10 cellular contexts compared by ENCODE assay signal in the genomic region with DNA sequence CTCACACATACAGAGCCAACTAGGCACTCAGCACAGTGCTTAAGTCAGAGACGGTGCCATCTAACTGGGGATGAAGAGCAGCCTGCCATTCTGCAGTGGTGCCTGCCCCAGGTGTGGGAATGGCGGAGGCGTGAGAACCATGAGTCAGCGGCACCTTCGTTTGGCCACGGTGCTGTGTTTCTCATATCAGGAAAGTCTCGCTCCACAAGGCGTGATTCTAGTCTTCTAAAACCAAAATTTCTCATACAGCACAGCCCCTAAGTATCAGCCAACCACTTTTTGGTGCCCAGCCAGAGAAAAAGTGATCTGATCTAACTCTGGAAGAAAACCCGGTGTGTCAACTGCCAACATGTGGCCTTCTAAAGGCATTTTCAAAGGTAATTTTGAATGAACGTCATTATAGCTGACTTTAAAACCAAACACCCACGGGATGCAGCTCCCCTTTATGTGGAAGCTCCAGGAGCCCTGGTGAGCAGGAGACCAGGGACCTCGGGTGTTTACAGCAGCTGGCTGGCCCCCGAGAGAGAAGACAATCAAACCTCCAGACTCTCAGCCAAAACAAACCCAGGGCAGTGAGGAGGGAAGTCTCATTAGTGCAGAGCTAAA. TPM values are rescaled to one million over a fixed set of nuclear protein-coding genes. Genes with fewer than 3 reads are reported as not detected.
DNase-seq lines count a peak whose midpoint lies in the region; ATAC-seq and TF ChIP-seq lines count a peak whose summit lies in the region.
"Had no signal": no experiment of that assay in that cellular context is flagged by ENCODE, and none has a peak within 500 bp of the region (broad histone marks: within the 10 kb centered on the region; RNA-seq: fewer than 3 reads in every experiment).

No MANE protein-coding gene starts in this region.

- H3K4me3 ChIP-seq in gastroesophageal sphincter: no peak overlapping the region

- TF ChIP-seq EP300 in gastroesophageal sphincter (IDR thresholded peaks at IDR 0.05): no peak

- H3K36me3 ChIP-seq in gastroesophageal sphincter: no peaks in the 10 kb centered on the region

- peak in 1 of 2 donors; percentile 4 for DNase-seq in foreskin keratinocyte
- no peak for DNase-seq in SK-N-DZ (ENCODE audit: low spot score)
- no peak for DNase-seq in 8988T
- DNase-seq: activated B cell treated with CpG ODN at 0.5 μM for 24 hours, GDM1 had no signal

- H3K9me3 ChIP-seq in gastroesophageal sphincter: no peaks in the 10 kb centered on the region

- 27 to 80% methylated on average over 1 to 5 of the region's 13 CpGs for WGBS in gastroesophageal sphincter (ENCODE audit: low coverage in 1 of 2), 2 donors

- H3K27ac ChIP-seq in foreskin keratinocyte: no peak overlapping the region
- H3K27ac ChIP-seq in gastroesophageal sphincter: no peak overlapping the region

- TF ChIP-seq POLR2A in gastroesophageal sphincter (IDR thresholded peaks at IDR 0.05): no peak

- peak; percentile 57 for ATAC-seq in GM18508 (IDR thresholded peaks at IDR 0.05; ENCODE audit: insufficient read depth, unreplicated experiment)
- ATAC-seq in GM19455 (IDR thresholded peaks at IDR 0.05; ENCODE audit: unreplicated experiment): peak; percentile 75
- peak; percentile 81 for ATAC-seq in HG03442 (IDR thresholded peaks at IDR 0.05; ENCODE audit: unreplicated experiment)
- ATAC-seq in foreskin keratinocyte: peak; percentile 75
- no peak for ATAC-seq in SK-N-SH treated with all-trans-retinoic acid at 6 μM for 48 hours
- no peak for ATAC-seq in gastroesophageal sphincter

- H3K4me1 ChIP-seq in foreskin keratinocyte (no peaks in the 10 kb centered on the region), gastroesophageal sphincter (no peaks in the 10 kb centered on the region)

- H3K27me3 ChIP-seq in foreskin keratinocyte: peaks cover 17% of the 10 kb centered on the region
- peaks cover 25% of the 10 kb centered on the region for H3K27me3 ChIP-seq in gastroesophageal sphincter

- TF ChIP-seq CTCF in foreskin keratinocyte (conservative IDR thresholded peaks at IDR 0.05) (no peak), gastroesophageal sphincter (IDR thresholded peaks at IDR 0.05) (no peak)

TF ChIP-seq in SK-N-SH treated with all-trans-retinoic acid at 6 μM for 48 hours, 23 proteins besides CTCF, POLR2A, EP300 and RAD21:
- TF ChIP-seq RARB (CRISPR knock-in tag; IDR thresholded peaks at IDR 0.05) (no peak), OSR1 (CRISPR knock-in tag; IDR thresholded peaks at IDR 0.05) (no peak), GLIS3 (CRISPR knock-in tag; IDR thresholded peaks at IDR 0.05) (no peak), ESRRG (CRISPR knock-in tag; IDR thresholded peaks at IDR 0.05) (no peak), ISL1 (CRISPR knock-in tag; IDR thresholded peaks at IDR 0.05) (no peak), SNAI2 (CRISPR knock-in tag; IDR thresholded peaks at IDR 0.05) (no peak), ZFP30 (CRISPR knock-in tag; IDR thresholded peaks at IDR 0.05) (no peak), TOX (CRISPR knock-in tag; IDR thresholded peaks at IDR 0.05; ENCODE audit: borderline replicate concordance) (no peak), PPARA (CRISPR knock-in tag; IDR thresholded peaks at IDR 0.05; ENCODE audit: borderline replicate concordance) (no peak), ZFP3 (CRISPR knock-in tag; IDR thresholded peaks at IDR 0.05) (no peak), TCF4 (CRISPR knock-in tag; IDR thresholded peaks at IDR 0.05; ENCODE audit: borderline replicate concordance) (no peak), ZNF565 (CRISPR knock-in tag; conservative IDR thresholded peaks at IDR 0.05; ENCODE audit: low read depth) (no peak), ZNF8 (CRISPR knock-in tag; IDR thresholded peaks at IDR 0.05) (no peak)
- TF ChIP-seq, protein P1, sequence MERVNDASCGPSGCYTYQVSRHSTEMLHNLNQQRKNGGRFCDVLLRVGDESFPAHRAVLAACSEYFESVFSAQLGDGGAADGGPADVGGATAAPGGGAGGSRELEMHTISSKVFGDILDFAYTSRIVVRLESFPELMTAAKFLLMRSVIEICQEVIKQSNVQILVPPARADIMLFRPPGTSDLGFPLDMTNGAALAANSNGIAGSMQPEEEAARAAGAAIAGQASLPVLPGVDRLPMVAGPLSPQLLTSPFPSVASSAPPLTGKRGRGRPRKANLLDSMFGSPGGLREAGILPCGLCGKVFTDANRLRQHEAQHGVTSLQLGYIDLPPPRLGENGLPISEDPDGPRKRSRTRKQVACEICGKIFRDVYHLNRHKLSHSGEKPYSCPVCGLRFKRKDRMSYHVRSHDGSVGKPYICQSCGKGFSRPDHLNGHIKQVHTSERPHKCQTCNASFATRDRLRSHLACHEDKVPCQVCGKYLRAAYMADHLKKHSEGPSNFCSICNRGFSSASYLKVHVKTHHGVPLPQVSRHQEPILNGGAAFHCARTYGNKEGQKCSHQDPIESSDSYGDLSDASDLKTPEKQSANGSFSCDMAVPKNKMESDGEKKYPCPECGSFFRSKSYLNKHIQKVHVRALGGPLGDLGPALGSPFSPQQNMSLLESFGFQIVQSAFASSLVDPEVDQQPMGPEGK (CRISPR knock-in tag; IDR thresholded peaks at IDR 0.05; ENCODE audit: borderline replicate concordance): no peak
- TF ChIP-seq, protein P2, sequence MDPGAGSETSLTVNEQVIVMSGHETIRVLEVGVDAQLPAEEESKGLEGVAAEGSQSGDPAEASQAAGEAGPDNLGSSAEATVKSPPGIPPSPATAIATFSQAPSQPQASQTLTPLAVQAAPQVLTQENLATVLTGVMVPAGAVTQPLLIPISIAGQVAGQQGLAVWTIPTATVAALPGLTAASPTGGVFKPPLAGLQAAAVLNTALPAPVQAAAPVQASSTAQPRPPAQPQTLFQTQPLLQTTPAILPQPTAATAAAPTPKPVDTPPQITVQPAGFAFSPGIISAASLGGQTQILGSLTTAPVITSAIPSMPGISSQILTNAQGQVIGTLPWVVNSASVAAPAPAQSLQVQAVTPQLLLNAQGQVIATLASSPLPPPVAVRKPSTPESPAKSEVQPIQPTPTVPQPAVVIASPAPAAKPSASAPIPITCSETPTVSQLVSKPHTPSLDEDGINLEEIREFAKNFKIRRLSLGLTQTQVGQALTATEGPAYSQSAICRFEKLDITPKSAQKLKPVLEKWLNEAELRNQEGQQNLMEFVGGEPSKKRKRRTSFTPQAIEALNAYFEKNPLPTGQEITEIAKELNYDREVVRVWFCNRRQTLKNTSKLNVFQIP (CRISPR knock-in tag; IDR thresholded peaks at IDR 0.05; ENCODE audit: borderline replicate concordance, low read depth): no peak
TF ChIP-seq in SK-N-SH treated with all-trans-retinoic acid at 6 μM for 48 hours: peak in this region for 0.

RNA-seq across cellular contexts. Expression of a gene that starts 54.6 kb away (rescaled TPM):
- total RNA-seq in foreskin keratinocyte (not detected in 2 replicates), gastroesophageal sphincter (not detected)
- not detected in 2 replicates for polyA plus RNA-seq in foreskin keratinocyte
- polyA plus RNA-seq in SK-N-DZ (2014; cell fraction: cytosol; rRNA removed): not detected in 2 replicates
- not detected in 2 replicates for polyA plus RNA-seq in SK-N-DZ (2014; cell fraction: nucleus; rRNA removed)
- total RNA-seq: activated B cell treated with CpG ODN at 0.5 μM for 24 hours had no signal

Comparison
In these comparisons a context has a peak if more than half of its experiments do, and no peak if none do; other contexts are left out.
1. ATAC-seq: peak in GM18508 (single experiment), GM19455 (single experiment), HG03442 (single experiment) and foreskin keratinocyte (single experiment); none in SK-N-SH treated with all-trans-retinoic acid at 6 μM for 48 hours (single experiment) and gastroesophageal sphincter (single experiment).